ENCODE assay signal across 27 cellular contexts in the genomic region with DNA sequence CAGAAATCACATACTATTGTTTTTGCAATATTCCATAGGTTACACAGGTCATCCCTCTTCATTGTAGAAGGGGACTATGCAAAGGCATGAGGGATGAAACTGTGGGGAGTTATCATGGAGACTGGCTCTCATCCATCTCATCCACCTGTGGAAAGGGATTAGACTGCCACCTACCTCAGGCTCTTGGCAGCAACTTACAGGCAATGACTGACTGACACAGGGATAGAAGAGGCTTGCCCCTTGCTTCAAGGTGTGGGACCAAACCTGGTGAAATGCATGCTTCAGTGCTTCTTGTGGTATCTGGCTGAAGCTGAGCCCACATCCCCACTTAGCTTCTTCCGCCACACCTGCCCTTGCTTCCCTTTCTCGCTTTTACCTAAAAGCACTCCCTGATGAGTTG.
"Had no signal": no experiment of that assay in that cellular context is flagged by ENCODE, and none has a peak within 500 bp of the region (broad histone marks: within the 10 kb centered on the region; RNA-seq: fewer than 3 reads in every experiment).

No MANE protein-coding gene starts in this region.

- H3K27me3 Mint-ChIP-seq: activated CD4-positive, alpha-beta memory T cell treated with anti-CD3 and anti-CD28 coated beads, Interleukin-2, amount 10 ng/mL, durations not matched to agents 7 days and 5 days; activated CD4-positive, alpha-beta T cell treated with anti-CD3 and anti-CD28 coated beads, Interleukin-2, amount 10 ng/mL, durations not matched to agents 24 days and 14 days; naive B cell had no signal

- H3K9me3 ChIP-seq: esophagus squamous epithelium, gastrocnemius medialis, tibial artery had no signal

- H3K9me3 Mint-ChIP-seq: activated CD4-positive, alpha-beta memory T cell treated with anti-CD3 and anti-CD28 coated beads, Interleukin-2, amount 10 ng/mL, durations not matched to agents 7 days and 5 days; activated CD4-positive, alpha-beta T cell treated with anti-CD3 and anti-CD28 coated beads, Interleukin-2, amount 10 ng/mL, durations not matched to agents 24 days and 14 days; activated naive CD4-positive, alpha-beta T cell treated with anti-CD3 and anti-CD28 coated beads, Interleukin-2, amount 50 U/mL, for 72 hours; activated T-cell treated with anti-CD3 and anti-CD28 coated beads, Interleukin-2, amount 50 U/mL, for 72 hours; stimulated activated naive CD8-positive, alpha-beta T cell treated with anti-CD3 and anti-CD28 coated beads, Interleukin-15, amount 100 ng/mL, for 72 hours had no signal

- H3K4me1 ChIP-seq: esophagus squamous epithelium, gastrocnemius medialis, tibial artery had no signal

- H3K36me3 Mint-ChIP-seq: activated naive CD4-positive, alpha-beta T cell treated with anti-CD3 and anti-CD28 coated beads, Interleukin-2, amount 50 U/mL, for 72 hours; brain; naive B cell; stimulated activated effector memory CD8-positive, alpha-beta T cell treated with anti-CD3 and anti-CD28 coated beads, Interleukin-12 subunit alpha, Interleukin-12 subunit beta, amount 100 ng/mL, for 72 hours had no signal

- H3K27ac Mint-ChIP-seq: activated CD4-positive, alpha-beta memory T cell treated with anti-CD3 and anti-CD28 coated beads, Interleukin-2, amount 10 ng/mL, durations not matched to agents 7 days and 5 days; activated CD4-positive, alpha-beta T cell treated with anti-CD3 and anti-CD28 coated beads, Interleukin-2, amount 10 ng/mL, durations not matched to agents 24 days and 14 days; activated naive CD4-positive, alpha-beta T cell treated with anti-CD3 and anti-CD28 coated beads, Interleukin-2, amount 50 U/mL, for 72 hours; activated T-cell treated with anti-CD3 and anti-CD28 coated beads, Interleukin-2, amount 50 U/mL, for 72 hours; naive B cell; stimulated activated effector memory CD8-positive, alpha-beta T cell treated with anti-CD3 and anti-CD28 coated beads, Interleukin-12 subunit alpha, Interleukin-12 subunit beta, amount 100 ng/mL, for 72 hours; stimulated activated naive CD8-positive, alpha-beta T cell treated with anti-CD3 and anti-CD28 coated beads, Interleukin-15, amount 100 ng/mL, for 72 hours had no signal

- H3K4me1 Mint-ChIP-seq: activated CD4-positive, alpha-beta memory T cell treated with anti-CD3 and anti-CD28 coated beads, Interleukin-2, amount 10 ng/mL, durations not matched to agents 7 days and 5 days; activated CD4-positive, alpha-beta T cell treated with anti-CD3 and anti-CD28 coated beads, Interleukin-2, amount 10 ng/mL, durations not matched to agents 24 days and 14 days; naive B cell; stimulated activated effector memory CD8-positive, alpha-beta T cell treated with anti-CD3 and anti-CD28 coated beads, Interleukin-12 subunit alpha, Interleukin-12 subunit beta, amount 100 ng/mL, for 72 hours; stimulated activated naive CD8-positive, alpha-beta T cell treated with anti-CD3 and anti-CD28 coated beads, Interleukin-15, amount 100 ng/mL, for 72 hours had no signal

- H3K4me3 ChIP-seq: esophagus squamous epithelium, gastrocnemius medialis, tibial artery had no signal

- H3K36me3 ChIP-seq: esophagus squamous epithelium, gastrocnemius medialis, tibial artery had no signal

- H3K27ac ChIP-seq: esophagus squamous epithelium, gastrocnemius medialis, tibial artery had no signal

- DNase-seq: activated CD4-positive, alpha-beta memory T cell treated with anti-CD3 and anti-CD28 coated beads, Interleukin-2, amount 10 ng/mL, durations not matched to agents 7 days and 5 days; activated CD4-positive, alpha-beta T cell treated with anti-CD3 and anti-CD28 coated beads, Interleukin-2, amount 10 ng/mL, durations not matched to agents 24 days and 14 days; activated effector memory CD4-positive, alpha-beta T cell treated with Interleukin-2 at 50 U/mL for 16 hours; activated T-cell treated with anti-CD3 and anti-CD28 coated beads, Interleukin-2, amount 50 U/mL, for 72 hours; aorta; caudate nucleus; dermis blood vessel endothelial cell; effector CD8-positive, alpha-beta T cell; esophagus squamous epithelium; gastrocnemius medialis; head of caudate nucleus; hypothalamus; left colon; mesenchymal stem cell; naive B cell; occipital lobe; small intestine; stimulated activated CD4-positive, alpha-beta T cell treated with anti-CD3 and anti-CD28 coated beads, Interleukin-2, amount 100 ng/mL, for 24 hours; stimulated activated naive CD8-positive, alpha-beta T cell treated with anti-CD3 and anti-CD28 coated beads, Interleukin-15, amount 100 ng/mL, for 72 hours; T-helper 9 cell; tibial artery had no signal

- H3K27me3 ChIP-seq: esophagus squamous epithelium, gastrocnemius medialis, tibial artery had no signal

- ATAC-seq: activated CD4-positive, CD25-positive, alpha-beta regulatory T cell treated with anti-CD3 and anti-CD28 coated beads, Interleukin-2, amount 50 U/mL, for 24 hours; activated naive CD4-positive, alpha-beta T cell treated with anti-CD3 and anti-CD28 coated beads, Interleukin-2, amount 50 U/mL, for 72 hours; activated T-cell treated with anti-CD3 and anti-CD28 coated beads, Interleukin-2, amount 50 U/mL, for 72 hours; gastrocnemius medialis; left colon; sciatic nerve; stimulated activated effector memory CD8-positive, alpha-beta T cell treated with anti-CD3 and anti-CD28 coated beads, Interleukin-12 subunit alpha, Interleukin-12 subunit beta, amount 100 ng/mL, for 72 hours; stimulated activated naive CD8-positive, alpha-beta T cell treated with anti-CD3 and anti-CD28 coated beads, Interleukin-15, amount 100 ng/mL, for 72 hours had no signal

- H3K4me3 Mint-ChIP-seq: activated CD4-positive, alpha-beta memory T cell treated with anti-CD3 and anti-CD28 coated beads, Interleukin-2, amount 10 ng/mL, durations not matched to agents 7 days and 5 days; activated CD4-positive, alpha-beta T cell treated with anti-CD3 and anti-CD28 coated beads, Interleukin-2, amount 10 ng/mL, durations not matched to agents 24 days and 14 days; activated T-cell treated with anti-CD3 and anti-CD28 coated beads, Interleukin-2, amount 50 U/mL, for 72 hours; naive B cell; stimulated activated effector memory CD8-positive, alpha-beta T cell treated with anti-CD3 and anti-CD28 coated beads, Interleukin-12 subunit alpha, Interleukin-12 subunit beta, amount 100 ng/mL, for 72 hours; stimulated activated naive CD8-positive, alpha-beta T cell treated with anti-CD3 and anti-CD28 coated beads, Interleukin-15, amount 100 ng/mL, for 72 hours had no signal

- FAIRE-seq: keratinocyte, small intestine had no signal
